ENCODE assay signal across 1 cellular context in the genomic region with DNA sequence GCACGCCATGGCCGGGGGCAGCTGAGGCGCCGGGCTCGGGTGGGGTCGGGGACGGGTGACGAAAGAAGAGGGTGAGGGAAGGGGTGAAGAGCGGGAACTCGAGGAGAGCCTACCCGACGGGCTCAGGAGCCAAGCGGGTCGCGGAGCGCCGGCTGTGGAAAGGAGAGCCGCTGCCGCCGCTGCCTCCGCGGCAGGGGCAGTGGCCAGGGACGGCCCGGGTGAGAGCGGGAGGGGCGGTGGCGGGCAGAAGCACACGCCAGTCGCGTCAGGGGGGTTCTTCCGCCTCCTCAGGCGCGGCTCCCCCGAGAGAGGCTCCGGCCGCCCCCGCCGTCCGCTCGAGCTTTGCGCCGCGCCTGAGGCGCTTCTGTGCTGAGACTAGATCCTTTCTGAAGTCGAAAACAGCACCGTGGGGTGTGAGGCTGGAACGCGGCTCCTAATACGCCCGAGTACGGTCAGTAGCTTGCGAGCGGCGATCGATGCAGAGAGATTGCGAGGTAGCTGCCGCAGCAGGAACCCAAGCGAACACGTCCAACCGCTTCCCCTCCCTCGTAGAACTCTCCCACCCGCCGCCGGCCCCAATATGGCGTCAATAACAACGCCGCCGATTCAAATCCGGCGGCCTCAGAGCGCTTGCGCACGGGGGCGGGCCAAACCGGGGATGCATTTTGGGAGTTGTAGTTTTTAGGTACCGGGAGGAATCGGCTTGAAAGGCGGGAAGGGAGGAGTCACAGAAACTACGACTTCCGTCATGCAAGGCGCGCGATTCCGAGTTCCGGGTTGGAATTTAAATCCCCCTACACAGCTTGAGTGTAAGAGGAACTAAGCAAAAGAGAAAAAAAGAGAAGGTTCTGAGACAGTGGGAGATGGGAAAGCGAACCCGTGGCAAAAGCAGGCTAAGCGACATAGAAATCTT.
TF ChIP-seq lines count a peak whose summit lies in the region.

A gene (minus strand): TSS at position 558 of the 913 bp plus-strand sequence. CDS start 549 bp downstream, at position 9.

TF ChIP-seq in GM23338, 12 proteins besides CTCF, POLR2A, EP300 and RAD21 (continued from another document):
- TF ChIP-seq JUNB (IDR thresholded peaks at IDR 0.05; ENCODE audit: unreplicated experiment) (no peak), CREB1 (CRISPR knock-in tag; IDR thresholded peaks at IDR 0.05; ENCODE audit: low read depth) (peak; percentile 54), STAT1 (IDR thresholded peaks at IDR 0.05; ENCODE audit: unreplicated experiment) (no peak), NANOG (IDR thresholded peaks at IDR 0.05; ENCODE audit: borderline replicate concordance) (0 out of 2 replicates have a peak, but pooled peaks have one; percentile 0), POLR2AphosphoS5 (IDR thresholded peaks at IDR 0.05; ENCODE audit: low read depth) (peak; percentile 94)
- TF ChIP-seq, protein P1, sequence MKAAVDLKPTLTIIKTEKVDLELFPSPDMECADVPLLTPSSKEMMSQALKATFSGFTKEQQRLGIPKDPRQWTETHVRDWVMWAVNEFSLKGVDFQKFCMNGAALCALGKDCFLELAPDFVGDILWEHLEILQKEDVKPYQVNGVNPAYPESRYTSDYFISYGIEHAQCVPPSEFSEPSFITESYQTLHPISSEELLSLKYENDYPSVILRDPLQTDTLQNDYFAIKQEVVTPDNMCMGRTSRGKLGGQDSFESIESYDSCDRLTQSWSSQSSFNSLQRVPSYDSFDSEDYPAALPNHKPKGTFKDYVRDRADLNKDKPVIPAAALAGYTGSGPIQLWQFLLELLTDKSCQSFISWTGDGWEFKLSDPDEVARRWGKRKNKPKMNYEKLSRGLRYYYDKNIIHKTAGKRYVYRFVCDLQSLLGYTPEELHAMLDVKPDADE (IDR thresholded peaks at IDR 0.05) = peak; percentile 92
